9 cellular contexts compared by ENCODE assay signal in genomic region chr15:67927501-67928156, GRCh38.
DNase-seq lines count a peak whose midpoint lies in the region; ATAC-seq and TF ChIP-seq lines count a peak whose summit lies in the region.
"Had no signal": no experiment of that assay in that cellular context is flagged by ENCODE, and none has a peak within 500 bp of the region (broad histone marks: within the 10 kb centered on the region; RNA-seq: fewer than 3 reads in every experiment).

No MANE protein-coding gene starts in this region.

- H3K27me3 Mint-ChIP-seq in WTC11 (ENCODE audit: low read depth), result peaks cover under 1% of the 10 kb centered on the region; the same call in 1 of the 2 replicates

- intact Hi-C loops in Right ventricle myocardium inferior (cut with DNase I) (loop anchor here (2.0 kb wide), 1 partner anchor 17 kb away; no protein-coding TSS in a partner anchor), cardiac septum (cut with DNase I) (no loop called here), mucosa of descending colon (cut with DNase I, micrococcal nuclease) (no loop called here)

- peaks cover 4% of the 10 kb centered on the region; the same call in 1 of the 2 replicates for H3K9me3 Mint-ChIP-seq in WTC11

- CTCF ChIA-PET in WTC11 (lab: Charles Lee), result no interaction called here

- POLR2A ChIA-PET in WTC11 (lab: Charles Lee), result interaction anchor here (0.6 kb wide), 1 partner anchor 11 kb away, joined by 3 read pairs; no protein-coding TSS in a partner anchor

- H3K9me3 ChIP-seq in mucosa of descending colon, result no peaks in the 10 kb centered on the region

- ATAC-seq in Right ventricle myocardium inferior (peak; percentile 70), mucosa of descending colon (peak; percentile 14), GM18502 (IDR thresholded peaks at IDR 0.05; ENCODE audit: poor library complexity, unreplicated experiment) (no peak), WTC11 (no peak), GM19397 (IDR thresholded peaks at IDR 0.05; ENCODE audit: unreplicated experiment) (no peak)

- H3K27ac Mint-ChIP-seq in WTC11, result no peak overlapping the region

- no peaks in the 10 kb centered on the region for H3K4me1 ChIP-seq in mucosa of descending colon (ENCODE audit: low read depth)

- TF ChIP-seq CTCF in epithelial cell of proximal tubule (conservative IDR thresholded peaks at IDR 0.05; ENCODE audit: low read depth, low read length) (no peak), mucosa of descending colon (IDR thresholded peaks at IDR 0.05) (no peak), WTC11 (IDR thresholded peaks at IDR 0.05) (no peak)

- H3K4me3 ChIP-seq in epithelial cell of proximal tubule (ENCODE audit: low read depth, low read length) (no peak overlapping the region), mucosa of descending colon (no peak overlapping the region)

- DNase-seq in Right ventricle myocardium inferior (ENCODE audit: missing footprints) (peak; percentile 77), cardiac septum (ENCODE audit: low spot score) (no peak), epithelial cell of proximal tubule (ENCODE audit: low read depth) (peak; percentile 71), mucosa of descending colon (peak in 1 of 3 donors; percentile 39), SIG-M5 treated with dmso at 0.1 percent for 504 hours (lab: John Stamatoyannopoulos, UW; ENCODE audit: unreplicated experiment) (no peak), WTC11 (ENCODE audit: low spot score) (no peak)
- DNase-seq: C1 segment of cervical spinal cord had no signal

- H3K4me3 Mint-ChIP-seq in WTC11, result no peak overlapping the region

- peaks cover 22% of the 10 kb centered on the region for H3K4me1 Mint-ChIP-seq in WTC11

- H3K36me3 Mint-ChIP-seq in WTC11, result no peaks in the 10 kb centered on the region

- H3K36me3 ChIP-seq in mucosa of descending colon (ENCODE audit: low read depth), result no peaks in the 10 kb centered on the region

TF ChIP-seq in WTC11, 78 proteins besides CTCF, POLR2A, EP300 and RAD21:
- no peak for TF ChIP-seq ZNF671 (CRISPR knock-in tag; IDR thresholded peaks at IDR 0.05)
- no peak for TF ChIP-seq ZBTB43 (CRISPR knock-in tag; IDR thresholded peaks at IDR 0.05)
- TF ChIP-seq ATF6 (CRISPR knock-in tag; IDR thresholded peaks at IDR 0.05), result no peak
- no peak for TF ChIP-seq TCF7 (CRISPR knock-in tag; IDR thresholded peaks at IDR 0.05; ENCODE audit: low read depth)
- TF ChIP-seq MAX (CRISPR knock-in tag; IDR thresholded peaks at IDR 0.05), result no peak
- TF ChIP-seq MYBL2 (CRISPR knock-in tag; IDR thresholded peaks at IDR 0.05), result no peak
- TF ChIP-seq ZNF396 (CRISPR knock-in tag; IDR thresholded peaks at IDR 0.05; ENCODE audit: borderline replicate concordance), result no peak
- TF ChIP-seq TEAD1 (CRISPR knock-in tag; IDR thresholded peaks at IDR 0.05), result no peak
- no peak for TF ChIP-seq ZNF532 (CRISPR knock-in tag; IDR thresholded peaks at IDR 0.05; ENCODE audit: borderline replicate concordance)
- TF ChIP-seq HMGA2 (CRISPR knock-in tag; IDR thresholded peaks at IDR 0.05), result no peak
- no peak for TF ChIP-seq ESRRA (CRISPR knock-in tag; IDR thresholded peaks at IDR 0.05; ENCODE audit: borderline replicate concordance)
- TF ChIP-seq E2F4 (CRISPR knock-in tag; IDR thresholded peaks at IDR 0.05; ENCODE audit: borderline replicate concordance, low read depth), result no peak
- no peak for TF ChIP-seq ZNF416 (CRISPR knock-in tag; IDR thresholded peaks at IDR 0.05)
- no peak for TF ChIP-seq NR2C2 (CRISPR knock-in tag; IDR thresholded peaks at IDR 0.05)
- no peak for TF ChIP-seq NFATC4 (CRISPR knock-in tag; IDR thresholded peaks at IDR 0.05)

Comparison
In these comparisons a context has a peak if more than half of its experiments do, and no peak if none do; other contexts are left out.
1. DNase-seq: peak in Right ventricle myocardium inferior (single experiment) and epithelial cell of proximal tubule (single experiment); none in cardiac septum (single experiment), SIG-M5 treated with dmso at 0.1 percent for 504 hours (single experiment) and WTC11 (single experiment).
2. ATAC-seq: peak in Right ventricle myocardium inferior (single experiment) and mucosa of descending colon (single experiment); none in GM18502 (single experiment), WTC11 (single experiment) and GM19397 (single experiment).